ENCODE assay signal across 8 cellular contexts in genomic region chr7:29113384-29114102, GRCh38. TPM values are rescaled to one million over a fixed set of nuclear protein-coding genes. Genes with fewer than 3 reads are reported as not detected.
DNase-seq lines count a peak whose midpoint lies in the region; ATAC-seq and TF ChIP-seq lines count a peak whose summit lies in the region.

No MANE protein-coding gene starts in this region.

- POLR2A ChIA-PET in HEK293T (lab: Yijun Ruan, JAX): interaction anchor here (1.2 kb wide), 1 partner anchor 33 kb away, joined by 3 read pairs; the partner anchor contains the start of gene CPVL

- intact Hi-C loops in left ventricle myocardium superior (cut with micrococcal nuclease): loop anchor here (10.0 kb wide), 1 partner anchor 291 kb away; no protein-coding TSS in a partner anchor

- CTCF ChIA-PET in HEK293T (lab: Yijun Ruan, JAX): interaction anchor here (0.6 to 2.1 kb wide), 8 partner anchors 15 to 295 kb away, joined by 3 to 8 read pairs (median 4); no protein-coding TSS in a partner anchor

- DNase-seq in COLO668 (lab: John Stamatoyannopoulos, UW; ENCODE audit: unreplicated experiment): peak; percentile 32
- peak; percentile 32 for DNase-seq in HEK293T (ENCODE audit: extremely low spot score)
- no peak for DNase-seq in left ventricle myocardium superior
- DNase-seq in stimulated activated CD4-positive, alpha-beta T cell treated with anti-CD3 and anti-CD28 coated beads, Interleukin-12 subunit alpha, Interleukin-12 subunit beta, amount 100 ng/mL, for 4 hours: no peak
- DNase-seq in globus pallidus (ENCODE audit: low spot score): no peak
- no peak for DNase-seq in activated gamma-delta T cell (lab: John Stamatoyannopoulos, UW)

- ATAC-seq in SK-N-SH treated with all-trans-retinoic acid at 6 μM for 48 hours (peak; percentile 75), left ventricle myocardium superior (peak; percentile 32), GM21529 (IDR thresholded peaks at IDR 0.05; ENCODE audit: unreplicated experiment) (no peak)

TF ChIP-seq in HEK293T, 16 proteins besides CTCF, POLR2A, EP300 and RAD21:
- no peak for TF ChIP-seq SP1 (IDR thresholded peaks at IDR 0.05)
- no peak for TF ChIP-seq ZNF384 (IDR thresholded peaks at IDR 0.05)
- TF ChIP-seq ELF4 (IDR thresholded peaks at IDR 0.05): no peak
- TF ChIP-seq CTBP1 (IDR thresholded peaks at IDR 0.05; ENCODE audit: borderline replicate concordance): no peak
- TF ChIP-seq NFRKB (IDR thresholded peaks at IDR 0.05): no peak
- no peak for TF ChIP-seq SUZ12 (IDR thresholded peaks at IDR 0.05)
- no peak for TF ChIP-seq FOXA1 (IDR thresholded peaks at IDR 0.05)
- TF ChIP-seq TARDBP (IDR thresholded peaks at IDR 0.05): no peak
- TF ChIP-seq LEF1 (IDR thresholded peaks at IDR 0.05; ENCODE audit: borderline replicate concordance): no peak
- TF ChIP-seq HDGF (IDR thresholded peaks at IDR 0.05; ENCODE audit: borderline replicate concordance): no peak
- no peak for TF ChIP-seq FOXM1 (IDR thresholded peaks at IDR 0.05; ENCODE audit: borderline replicate concordance)
- no peak for TF ChIP-seq FOXK2 (IDR thresholded peaks at IDR 0.05)
- no peak for TF ChIP-seq L3MBTL2 (conservative IDR thresholded peaks at IDR 0.05)
- TF ChIP-seq ARNT (IDR thresholded peaks at IDR 0.05): no peak
- TF ChIP-seq, protein P1, sequence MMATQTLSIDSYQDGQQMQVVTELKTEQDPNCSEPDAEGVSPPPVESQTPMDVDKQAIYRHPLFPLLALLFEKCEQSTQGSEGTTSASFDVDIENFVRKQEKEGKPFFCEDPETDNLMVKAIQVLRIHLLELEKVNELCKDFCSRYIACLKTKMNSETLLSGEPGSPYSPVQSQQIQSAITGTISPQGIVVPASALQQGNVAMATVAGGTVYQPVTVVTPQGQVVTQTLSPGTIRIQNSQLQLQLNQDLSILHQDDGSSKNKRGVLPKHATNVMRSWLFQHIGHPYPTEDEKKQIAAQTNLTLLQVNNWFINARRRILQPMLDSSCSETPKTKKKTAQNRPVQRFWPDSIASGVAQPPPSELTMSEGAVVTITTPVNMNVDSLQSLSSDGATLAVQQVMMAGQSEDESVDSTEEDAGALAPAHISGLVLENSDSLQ (IDR thresholded peaks at IDR 0.05): no peak
- TF ChIP-seq BHLHE40 (IDR thresholded peaks at IDR 0.05; ENCODE audit: borderline replicate concordance): no peak

TF ChIP-seq in SK-N-SH treated with all-trans-retinoic acid at 6 μM for 48 hours, 23 proteins besides CTCF, POLR2A, EP300 and RAD21:
- TF ChIP-seq TCF4 (CRISPR knock-in tag; IDR thresholded peaks at IDR 0.05; ENCODE audit: borderline replicate concordance) (no peak), OSR1 (CRISPR knock-in tag; IDR thresholded peaks at IDR 0.05) (no peak), GLIS3 (CRISPR knock-in tag; IDR thresholded peaks at IDR 0.05) (no peak), CREB5 (CRISPR knock-in tag; IDR thresholded peaks at IDR 0.05; ENCODE audit: low read depth) (no peak), CSRNP3 (CRISPR knock-in tag; IDR thresholded peaks at IDR 0.05) (no peak), PPARA (CRISPR knock-in tag; IDR thresholded peaks at IDR 0.05; ENCODE audit: borderline replicate concordance) (no peak)

RNA-seq across cellular contexts. Expression of gene CPVL, which starts 32.8 kb away (rescaled TPM):
- 72.6 TPM for total RNA-seq in left ventricle myocardium superior

Comparison
In these comparisons a context has a peak if more than half of its experiments do, and no peak if none do; other contexts are left out.
1. DNase-seq: peak in COLO668 (single experiment) and HEK293T (single experiment); none in left ventricle myocardium superior (single experiment), stimulated activated CD4-positive, alpha-beta T cell treated with anti-CD3 and anti-CD28 coated beads, Interleukin-12 subunit alpha, Interleukin-12 subunit beta, amount 100 ng/mL, for 4 hours (single experiment), globus pallidus (single experiment) and activated gamma-delta T cell (single experiment).